Comparison of ENCODE assay signal across 10 cellular contexts in genomic region chr1:115184260-115184950, GRCh38.
DNase-seq lines count a peak whose midpoint lies in the region; ATAC-seq, FAIRE-seq and TF ChIP-seq lines count a peak whose summit lies in the region.
"Had no signal": no experiment of that assay in that cellular context is flagged by ENCODE, and none has a peak within 500 bp of the region (broad histone marks: within the 10 kb centered on the region; RNA-seq: fewer than 3 reads in every experiment).

No MANE protein-coding gene starts in this region.

- peak; percentile 79 for FAIRE-seq in RCC 7860 (lab: Jason Lieb, UNC)

- H3K79me2 ChIP-seq in fibroblast of lung (ENCODE audit: control insufficient read depth, insufficient read depth, low read length), result no peaks in the 10 kb centered on the region

- peaks cover 4% of the 10 kb centered on the region for H3K4me1 Mint-ChIP-seq in T-helper 2 cell treated with Interferon-gamma antibody and Interleukin-4, amounts not matched to agents 5 μg/mL and 100 μg/mL, for 36 hours (ENCODE audit: low read depth)

- no peak overlapping the region for H3K4me3 ChIP-seq in fibroblast of lung (replicated peaks in 1 of 4; ENCODE audit: control extremely low read depth in 1 of 4, insufficient read depth in 1 of 4, low read depth in 3 of 4, low read length in 4 of 4)

- ATAC-seq in stimulated activated naive CD8-positive, alpha-beta T cell treated with anti-CD3 and anti-CD28 coated beads, Interleukin-15, Interleukin-2, amounts not matched to agents 100 U/mL and 50 U/mL, for 24 hours, result peak; percentile 73

- H3K27ac ChIP-seq in fibroblast of lung (ENCODE audit: insufficient read depth, low read length), result no peak overlapping the region

- H3K27ac Mint-ChIP-seq in T-helper 2 cell treated with Interferon-gamma antibody and Interleukin-4, amounts not matched to agents 5 μg/mL and 100 μg/mL, for 36 hours, result no peak overlapping the region

- TF ChIP-seq CTCF in fibroblast of lung (conservative IDR thresholded peaks at IDR 0.05 in 1 of 2, IDR thresholded peaks at IDR 0.05 in 1 of 2; ENCODE audit: low read depth in 1 of 2, low read length in 2 of 2), result peak; percentile 9 to 21

- no peak overlapping the region for H3K4me2 ChIP-seq in fibroblast of lung (ENCODE audit: extremely low read depth, insufficient read depth, low read length)

- DNase-seq in T-helper 2 cell treated with Interferon-gamma antibody and Interleukin-4, amounts not matched to agents 5 μg/mL and 100 μg/mL, for 36 hours (ENCODE audit: low spot score), result peak; percentile 34
- DNase-seq in T-helper 2 cell (no peak), RCC 7860 (ENCODE audit: low spot score) (peak; percentile 23), fibroblast of lung (ENCODE audit: low read depth in 2 of 2) (peak in 1 of 2 donors; percentile 60), GDM1 (lab: John Stamatoyannopoulos, UW) (no peak)
- DNase-seq in stimulated activated naive CD8-positive, alpha-beta T cell treated with anti-CD3 and anti-CD28 coated beads, Interleukin-15, Interleukin-2, amounts not matched to agents 100 U/mL and 50 U/mL, for 24 hours, result no peak
- no peak for DNase-seq in central memory CD4-positive, alpha-beta T cell
- no peak for DNase-seq in activated CD8-positive, alpha-beta memory T cell treated with anti-CD3 and anti-CD28 coated beads, Interleukin-2, amount 50 U/mL, for 4 hours
- DNase-seq: activated CD4-positive, alpha-beta T cell treated with anti-CD3 and anti-CD28 coated beads for 4 hours had no signal

- H3K4me1 ChIP-seq in fibroblast of lung (ENCODE audit: control insufficient read depth, extremely low read depth, insufficient read depth, low read length), result peaks cover 7% of the 10 kb centered on the region

- no peaks in the 10 kb centered on the region for H3K9me3 Mint-ChIP-seq in T-helper 2 cell treated with Interferon-gamma antibody and Interleukin-4, amounts not matched to agents 5 μg/mL and 100 μg/mL, for 36 hours
- H3K9me3 Mint-ChIP-seq: brain had no signal

- no peaks in the 10 kb centered on the region for H3K9me3 ChIP-seq in fibroblast of lung (ENCODE audit: control insufficient read depth, insufficient read depth, low read depth, low read length)

- no peaks in the 10 kb centered on the region for H3K36me3 Mint-ChIP-seq in T-helper 2 cell treated with Interferon-gamma antibody and Interleukin-4, amounts not matched to agents 5 μg/mL and 100 μg/mL, for 36 hours (ENCODE audit: low read depth)
- H3K36me3 Mint-ChIP-seq: brain had no signal

- H3K27me3 ChIP-seq in fibroblast of lung (ENCODE audit: control insufficient read depth, insufficient read depth, low read length), result no peaks in the 10 kb centered on the region

- no peaks in the 10 kb centered on the region for H3K27me3 Mint-ChIP-seq in T-helper 2 cell treated with Interferon-gamma antibody and Interleukin-4, amounts not matched to agents 5 μg/mL and 100 μg/mL, for 36 hours (ENCODE audit: low read depth)
- H3K27me3 Mint-ChIP-seq: brain had no signal

- H3K36me3 ChIP-seq in fibroblast of lung (ENCODE audit: control insufficient read depth, insufficient read depth, low read length), result no peaks in the 10 kb centered on the region

- no peak overlapping the region for H2AFZ ChIP-seq in fibroblast of lung (ENCODE audit: low read length)

- H3K9ac ChIP-seq in fibroblast of lung (ENCODE audit: insufficient read depth, low read length), result no peak overlapping the region

- H3K4me3 Mint-ChIP-seq in T-helper 2 cell treated with Interferon-gamma antibody and Interleukin-4, amounts not matched to agents 5 μg/mL and 100 μg/mL, for 36 hours, result peak overlapping the region; percentile 27
- H3K4me3 Mint-ChIP-seq: brain had no signal

- no peaks in the 10 kb centered on the region for H4K20me1 ChIP-seq in fibroblast of lung (ENCODE audit: control insufficient read depth, extremely low read depth, insufficient read depth, low read length)

Comparison
In these comparisons a context has a peak if more than half of its experiments do, and no peak if none do; other contexts are left out.
1. DNase-seq: peak in T-helper 2 cell treated with Interferon-gamma antibody and Interleukin-4, amounts not matched to agents 5 μg/mL and 100 μg/mL, for 36 hours (single experiment) and RCC 7860 (single experiment); none in T-helper 2 cell (0 of 5), stimulated activated naive CD8-positive, alpha-beta T cell treated with anti-CD3 and anti-CD28 coated beads, Interleukin-15, Interleukin-2, amounts not matched to agents 100 U/mL and 50 U/mL, for 24 hours (single experiment), GDM1 (single experiment), central memory CD4-positive, alpha-beta T cell (single experiment) and activated CD8-positive, alpha-beta memory T cell treated with anti-CD3 and anti-CD28 coated beads, Interleukin-2, amount 50 U/mL, for 4 hours (single experiment).